ENCODE assay signal across 23 cellular contexts in the genomic region with DNA sequence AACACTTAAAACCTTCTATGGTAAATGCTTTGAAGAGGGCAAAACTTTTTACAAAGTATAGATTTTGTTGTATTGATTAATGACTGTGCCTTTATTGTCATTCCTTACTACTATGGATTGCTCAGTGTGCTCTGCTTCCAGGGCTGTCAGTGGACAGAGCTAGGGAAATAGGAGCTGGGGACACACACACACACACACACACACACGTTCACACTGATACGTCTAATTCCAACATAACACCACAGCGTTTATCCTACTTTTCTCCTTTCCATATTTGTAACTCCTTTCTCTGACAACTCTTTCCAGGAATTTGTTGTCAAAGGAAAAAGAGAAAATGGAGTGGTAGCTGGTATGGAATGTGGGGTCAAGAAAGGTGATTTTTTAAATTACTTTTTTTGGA. TPM values are rescaled to one million over a fixed set of nuclear protein-coding genes. Genes with fewer than 3 reads are reported as not detected.
DNase-seq lines count a peak whose midpoint lies in the region; ATAC-seq, FAIRE-seq and TF ChIP-seq lines count a peak whose summit lies in the region.
"Had no signal": no experiment of that assay in that cellular context is flagged by ENCODE, and none has a peak within 500 bp of the region (broad histone marks: within the 10 kb centered on the region; RNA-seq: fewer than 3 reads in every experiment).

No MANE protein-coding gene starts in this region.

- DNase-seq in D721Med (ENCODE audit: insufficient read length, low spot score): no peak
- no peak for DNase-seq in GM12891 (ENCODE audit: insufficient read length, low spot score)
- peak; percentile 51 to 61 for DNase-seq in dermis microvascular lymphatic vessel endothelial cell (ENCODE audit: low read depth in 2 of 2)
- no peak for DNase-seq in DMS153 treated with DMSO at 0.1 percent for 48 hours (lab: John Stamatoyannopoulos, UW; ENCODE audit: unreplicated experiment)
- DNase-seq in HAP-1 (ENCODE audit: low spot score in 2 of 2): no peak
- DNase-seq in aorta: no peak
- DNase-seq: 8988T; ACHN; BE2C; C1 segment of cervical spinal cord; CD4-positive, alpha-beta memory T cell; CD4-positive, CD25-positive, alpha-beta regulatory T cell; CD8-positive, alpha-beta memory T cell; COR-L47; DMS53; DMS79; DND-41; EL; GDM1 had no signal

- ATAC-seq in aorta (ENCODE audit: low FRiP score): no peak
- ATAC-seq: GM12878 had no signal

- no peaks in the 10 kb centered on the region for H3K27me3 ChIP-seq in HAP-1 (ENCODE audit: low read depth)
- H3K27me3 ChIP-seq in aorta (ENCODE audit: control insufficient read depth in 1 of 2, insufficient read depth in 2 of 2, low read length in 1 of 2): no peaks in the 10 kb centered on the region
- H3K27me3 ChIP-seq: BE2C, BLaER1 had no signal

- TF ChIP-seq CTCF in D721Med (IDR thresholded peaks at IDR 0.05; ENCODE audit: insufficient read depth, missing control alignments): no peak

- WGBS in aorta, 2 donors: 43 to 51% methylated on average over 3 of the region's 3 CpGs

- H3K4me3 ChIP-seq in HAP-1 (no peak overlapping the region), aorta (ENCODE audit: low read length in 2 of 2) (no peak overlapping the region)
- H3K4me3 ChIP-seq: BLaER1, GM12878 had no signal

- no peak overlapping the region for H3K27ac ChIP-seq in aorta (ENCODE audit: low read depth in 1 of 2, low read length in 2 of 2)
- H3K27ac ChIP-seq: BLaER1 had no signal

- FAIRE-seq in D721Med (lab: Jason Lieb, UNC) (peak; percentile 98), GM12891 (lab: Jason Lieb, UNC) (peak; percentile 5)
- FAIRE-seq: A204.1, GM12878, GM19239 had no signal

- no peaks in the 10 kb centered on the region for H3K36me3 ChIP-seq in HAP-1 (replicated peaks)
- H3K36me3 ChIP-seq in aorta (ENCODE audit: control insufficient read depth in 1 of 2, insufficient read depth in 2 of 2, low read length in 1 of 2): peaks cover 0 to 3% of the 10 kb centered on the region in 2 donors
- H3K36me3 ChIP-seq: BE2C, BLaER1 had no signal

- intact Hi-C loops in aorta (cut with DNase I): no loop called here

- in situ Hi-C loops in HAP-1 (cut with MboI; ENCODE audit: low sequenced_read_pairs): no loop called here

- no peak for TF ChIP-seq POLR2A in GM12891 (IDR thresholded peaks at IDR 0.05; ENCODE audit: low read depth, low read length)

- H3K4me1 ChIP-seq in HAP-1 (peaks cover 4% of the 10 kb centered on the region), aorta (ENCODE audit: control insufficient read depth in 1 of 2, insufficient read depth in 2 of 2, low read length in 2 of 2) (no peaks in the 10 kb centered on the region)
- H3K4me1 ChIP-seq: BE2C, BLaER1 had no signal

- no peaks in the 10 kb centered on the region; the same call in 1 of the 2 replicates for H3K9me3 ChIP-seq in HAP-1
- no peaks in the 10 kb centered on the region for H3K9me3 ChIP-seq in aorta (ENCODE audit: control insufficient read depth, low read length)
- H3K9me3 ChIP-seq: BE2C had no signal

TF ChIP-seq in GM12891, 5 proteins besides CTCF, POLR2A, EP300 and RAD21:
- TF ChIP-seq POU2F2 (IDR thresholded peaks at IDR 0.05; ENCODE audit: low read depth, low read length): no peak
- no peak for TF ChIP-seq POLR2AphosphoS5 (IDR thresholded peaks at IDR 0.05; ENCODE audit: low read depth, low read length)
- no peak for TF ChIP-seq TAF1 (IDR thresholded peaks at IDR 0.05; ENCODE audit: low read depth, low read length)
- no peak for TF ChIP-seq SPI1 (IDR thresholded peaks at IDR 0.05; ENCODE audit: low read depth, low read length)
- TF ChIP-seq PAX5 (IDR thresholded peaks at IDR 0.05; ENCODE audit: insufficient read depth, low read length, severe bottlenecking): no peak

RNA-seq across cellular contexts. Expression of gene WDR7, which starts 21.8 kb away (rescaled TPM):
- 5.0 TPM for polyA plus RNA-seq in GM12891 (2012; ENCODE audit: low read depth, missing spikeins)
- total RNA-seq in dermis microvascular lymphatic vessel endothelial cell: 19.6 and 23.8 TPM in 2 replicates
- total RNA-seq in aorta: 10 to 100 TPM; 32.7 to 46.6 TPM
- polyA plus RNA-seq in aorta: 1 to 10 TPM; 6.5 to 8.4 TPM

RNA-seq across cellular contexts. Expression of gene TXNL1, which starts 34.6 kb away (rescaled TPM):
- 65.1 TPM for polyA plus RNA-seq in GM12891 (2012; ENCODE audit: low read depth, missing spikeins)
- total RNA-seq in dermis microvascular lymphatic vessel endothelial cell (14.6 and 22.0 TPM in 2 replicates), aorta (10 to 100 TPM; 44.7 to 49.6 TPM)
- polyA plus RNA-seq in aorta: 10 to 100 TPM; 36.4 to 44.2 TPM

Comparison
In these comparisons a context has a peak if more than half of its experiments do, and no peak if none do; other contexts are left out.
1. DNase-seq: peak in dermis microvascular lymphatic vessel endothelial cell (2 of 2); none in D721Med (single experiment), GM12891 (single experiment), DMS153 treated with DMSO at 0.1 percent for 48 hours (single experiment), HAP-1 (0 of 2) and aorta (0 of 2).